9 cellular contexts compared by ENCODE assay signal in genomic region chr11:71863978-71864627, GRCh38. TPM values are rescaled to one million over a fixed set of nuclear protein-coding genes. Genes with fewer than 3 reads are reported as not detected.
DNase-seq lines count a peak whose midpoint lies in the region; ATAC-seq and TF ChIP-seq lines count a peak whose summit lies in the region.
"Not testable (repeated sequence)": the region's sequence is repeated elsewhere in the genome, so short reads cannot be mapped to it uniquely, and the experiment has no call there.
"Had no signal": no experiment of that assay in that cellular context is flagged by ENCODE, and none has a peak within 500 bp of the region (broad histone marks: within the 10 kb centered on the region; RNA-seq: fewer than 3 reads in every experiment).

No MANE protein-coding gene starts in this region.

- TF ChIP-seq POLR2A in spleen (IDR thresholded peaks at IDR 0.05) = not testable (repeated sequence)

- CTCF ChIA-PET in activated CD8-positive, alpha-beta memory T cell treated with anti-CD3 and anti-CD28 coated beads, Interleukin-2, amount 10 ng/mL, durations not matched to agents 7 days and 5 days (lab: Charles Lee) = interaction anchor here (0.6 kb wide), 1 partner anchor 9 kb away, joined by 3 read pairs; no protein-coding TSS in a partner anchor

- in situ Hi-C loops in Caki2 (cut with HindIII; ENCODE audit: low pct_unique_long_range_greater_than_20kb, low sequenced_read_pairs) = not testable (repeated sequence)

- H3K4me3 ChIP-seq in epithelial cell of proximal tubule (ENCODE audit: low read depth, low read length); left lung; spleen: not testable (repeated sequence)

- peak; percentile 69 for TF ChIP-seq CTCF in epithelial cell of proximal tubule (conservative IDR thresholded peaks at IDR 0.05; ENCODE audit: low read depth, low read length)
- peak; percentile 32 to 44 for TF ChIP-seq CTCF in left lung (IDR thresholded peaks at IDR 0.05)
- peak in 9 of 11 experiments; percentile 9 to 58 (median 43) for TF ChIP-seq CTCF in spleen (IDR thresholded peaks at IDR 0.05 in 8 of 11, conservative IDR thresholded peaks at IDR 0.05 in 3 of 11)

- not testable (repeated sequence) for H3K36me3 Mint-ChIP-seq in activated CD8-positive, alpha-beta memory T cell treated with anti-CD3 and anti-CD28 coated beads, Interleukin-2, amount 10 ng/mL, durations not matched to agents 7 days and 5 days

- H3K4me1 ChIP-seq in left lung, spleen: not testable (repeated sequence)

- H3K4me3 Mint-ChIP-seq in activated CD8-positive, alpha-beta memory T cell treated with anti-CD3 and anti-CD28 coated beads, Interleukin-2, amount 10 ng/mL, durations not matched to agents 7 days and 5 days = not testable (repeated sequence)

- intact Hi-C loops in left lung (cut with DNase I); spleen (cut with DNase I; ENCODE audit: low total_unique reads): not testable (repeated sequence)

- H3K27ac ChIP-seq in left lung, spleen: not testable (repeated sequence)

- H3K27me3 Mint-ChIP-seq in activated CD8-positive, alpha-beta memory T cell treated with anti-CD3 and anti-CD28 coated beads, Interleukin-2, amount 10 ng/mL, durations not matched to agents 7 days and 5 days = not testable (repeated sequence)

- peak; percentile 57 for DNase-seq in Caki2 (ENCODE audit: low read depth)
- peak; percentile 61 for DNase-seq in HCEC 1CT
- peak; percentile 36 for DNase-seq in NCI-H146 (lab: John Stamatoyannopoulos, UW)
- DNase-seq in RKO (ENCODE audit: low spot score) = peak; percentile 74
- DNase-seq in activated CD8-positive, alpha-beta memory T cell treated with anti-CD3 and anti-CD28 coated beads, Interleukin-2, amount 10 ng/mL, durations not matched to agents 7 days and 5 days; left lung; spleen: not testable (repeated sequence)
- peak; percentile 43 for DNase-seq in epithelial cell of proximal tubule (ENCODE audit: low read depth)

- not testable (repeated sequence) for H3K9me3 Mint-ChIP-seq in activated CD8-positive, alpha-beta memory T cell treated with anti-CD3 and anti-CD28 coated beads, Interleukin-2, amount 10 ng/mL, durations not matched to agents 7 days and 5 days (ENCODE audit: low read depth)

- H3K27me3 ChIP-seq in left lung; spleen (replicated peaks in 1 of 7): not testable (repeated sequence)

- H3K9me3 ChIP-seq in left lung, spleen: not testable (repeated sequence)

- peak; percentile 76 for ATAC-seq in activated CD8-positive, alpha-beta memory T cell treated with anti-CD3 and anti-CD28 coated beads, Interleukin-2, amount 10 ng/mL, durations not matched to agents 7 days and 5 days
- peak; percentile 94 for ATAC-seq in left lung

- 48 to 67% (median 51%) methylated on average over 3 of the region's 3 CpGs for WGBS in spleen, 5 donors

- H3K27ac Mint-ChIP-seq in activated CD8-positive, alpha-beta memory T cell treated with anti-CD3 and anti-CD28 coated beads, Interleukin-2, amount 10 ng/mL, durations not matched to agents 7 days and 5 days = not testable (repeated sequence)

- not testable (repeated sequence) for H3K4me1 Mint-ChIP-seq in activated CD8-positive, alpha-beta memory T cell treated with anti-CD3 and anti-CD28 coated beads, Interleukin-2, amount 10 ng/mL, durations not matched to agents 7 days and 5 days

- H3K36me3 ChIP-seq in left lung, spleen: not testable (repeated sequence)

RNA-seq across cellular contexts. Expression of gene DEFB131B, which starts 14.2 kb away (rescaled TPM):
- not detected in 2 replicates for total RNA-seq in Caki2 (2014; rRNA removed; shearing (Covaris generic); ENCODE audit: low replicate concordance)
- not detected for total RNA-seq in activated CD8-positive, alpha-beta memory T cell treated with anti-CD3 and anti-CD28 coated beads, Interleukin-2, amount 10 ng/mL, durations not matched to agents 7 days and 5 days
- not detected in 2 replicates for total RNA-seq in epithelial cell of proximal tubule
- not detected for total RNA-seq in left lung
- total RNA-seq in spleen = not detected
- not detected for polyA plus RNA-seq in spleen
- polyA plus RNA-seq: thymus had no signal

RNA-seq across cellular contexts. Expression of gene DEFB108B, which starts 31.1 kb away (rescaled TPM):
- not detected in 2 replicates for total RNA-seq in Caki2 (2014; rRNA removed; shearing (Covaris generic); ENCODE audit: low replicate concordance)
- total RNA-seq in activated CD8-positive, alpha-beta memory T cell treated with anti-CD3 and anti-CD28 coated beads, Interleukin-2, amount 10 ng/mL, durations not matched to agents 7 days and 5 days = not detected
- total RNA-seq in epithelial cell of proximal tubule (not detected in 2 replicates), left lung (not detected), spleen (not detected)
- polyA plus RNA-seq in spleen = not detected
- polyA plus RNA-seq: thymus had no signal
